In the genomic region with DNA sequence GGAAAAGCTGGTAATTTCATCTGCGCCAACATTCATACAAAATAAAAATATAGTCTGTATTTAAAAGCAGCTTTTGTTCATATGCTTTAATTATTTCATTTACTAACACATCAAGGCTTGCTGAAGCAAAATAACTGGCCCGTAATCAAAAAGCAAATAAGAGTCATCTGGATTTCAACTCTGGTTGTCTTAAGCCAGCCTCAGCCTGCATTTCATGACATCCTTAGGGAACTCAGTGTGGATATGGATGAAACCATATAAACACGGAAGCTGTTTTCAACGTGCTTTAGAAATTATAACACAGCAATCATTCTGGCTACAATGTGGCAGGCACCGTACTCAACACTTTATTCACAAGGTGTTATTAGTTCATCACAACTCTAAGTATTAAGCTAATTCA, we compare ENCODE assay signal across 8 cellular contexts. TPM values are rescaled to one million over a fixed set of nuclear protein-coding genes. Genes with fewer than 3 reads are reported as not detected.
DNase-seq lines count a peak whose midpoint lies in the region; ATAC-seq and TF ChIP-seq lines count a peak whose summit lies in the region.

No MANE protein-coding gene starts in this region.

- H3K9ac ChIP-seq in skeletal muscle satellite cell (ENCODE audit: low read depth, low read length): peak overlapping the region; percentile 92

- ATAC-seq in SK-N-SH treated with all-trans-retinoic acid at 6 μM for 48 hours (peak; percentile 29; the same call in 2 of the 3 replicates), foreskin keratinocyte (no peak), GM19324 (IDR thresholded peaks at IDR 0.05; ENCODE audit: low FRiP score, unreplicated experiment) (no peak), GM21526 (IDR thresholded peaks at IDR 0.05; ENCODE audit: low FRiP score, unreplicated experiment) (no peak)

- H3K9me3 ChIP-seq in skeletal muscle satellite cell (replicated peaks; ENCODE audit: low read length): no peaks in the 10 kb centered on the region

- H3K27ac ChIP-seq in foreskin keratinocyte: peak overlapping the region; percentile 61

- no peak for TF ChIP-seq CTCF in GM12865 (IDR thresholded peaks at IDR 0.05; ENCODE audit: insufficient read depth, low read depth, low read length, missing control alignments)
- no peak for TF ChIP-seq CTCF in foreskin keratinocyte (conservative IDR thresholded peaks at IDR 0.05)

- no peaks in the 10 kb centered on the region for H3K36me3 ChIP-seq in skeletal muscle satellite cell (ENCODE audit: insufficient read depth, low read length)

- H3K27me3 ChIP-seq in foreskin keratinocyte (no peaks in the 10 kb centered on the region), skeletal muscle satellite cell (ENCODE audit: control insufficient read depth, insufficient read depth, low read length) (no peaks in the 10 kb centered on the region)

- peak overlapping the region; percentile 62 for H3K4me3 ChIP-seq in GM12865 (ENCODE audit: low read depth, low read length)
- H3K4me3 ChIP-seq in skeletal muscle satellite cell (ENCODE audit: low read length): peak overlapping the region; percentile 93

- peak overlapping the region; percentile 84 for H3K4me2 ChIP-seq in skeletal muscle satellite cell (ENCODE audit: low read length)

- H3K4me1 ChIP-seq in foreskin keratinocyte (peaks cover 4% of the 10 kb centered on the region), skeletal muscle satellite cell (ENCODE audit: control insufficient read depth, insufficient read depth, low read length) (peaks cover 13% of the 10 kb centered on the region)

- DNase-seq in GM12865 (ENCODE audit: low read depth) (no peak), foreskin keratinocyte (peak in 1 of 2 donors; percentile 2), NOMO-1 (lab: John Stamatoyannopoulos, UW; ENCODE audit: unreplicated experiment in 2 of 2) (no peak), NCI-H510A treated with DMSO at 0.1 percent for 48 hours (lab: John Stamatoyannopoulos, UW) (no peak)

TF ChIP-seq in SK-N-SH treated with all-trans-retinoic acid at 6 μM for 48 hours, 23 proteins besides CTCF, POLR2A, EP300 and RAD21:
- TF ChIP-seq TOX (CRISPR knock-in tag; IDR thresholded peaks at IDR 0.05; ENCODE audit: borderline replicate concordance): no peak
- no peak for TF ChIP-seq PPARA (CRISPR knock-in tag; IDR thresholded peaks at IDR 0.05; ENCODE audit: borderline replicate concordance)
- no peak for TF ChIP-seq GLIS3 (CRISPR knock-in tag; IDR thresholded peaks at IDR 0.05)
- TF ChIP-seq ZNF8 (CRISPR knock-in tag; IDR thresholded peaks at IDR 0.05): no peak
- TF ChIP-seq ISL1 (CRISPR knock-in tag; IDR thresholded peaks at IDR 0.05): no peak
- TF ChIP-seq TCF4 (CRISPR knock-in tag; IDR thresholded peaks at IDR 0.05; ENCODE audit: borderline replicate concordance): no peak
- TF ChIP-seq, protein P1, sequence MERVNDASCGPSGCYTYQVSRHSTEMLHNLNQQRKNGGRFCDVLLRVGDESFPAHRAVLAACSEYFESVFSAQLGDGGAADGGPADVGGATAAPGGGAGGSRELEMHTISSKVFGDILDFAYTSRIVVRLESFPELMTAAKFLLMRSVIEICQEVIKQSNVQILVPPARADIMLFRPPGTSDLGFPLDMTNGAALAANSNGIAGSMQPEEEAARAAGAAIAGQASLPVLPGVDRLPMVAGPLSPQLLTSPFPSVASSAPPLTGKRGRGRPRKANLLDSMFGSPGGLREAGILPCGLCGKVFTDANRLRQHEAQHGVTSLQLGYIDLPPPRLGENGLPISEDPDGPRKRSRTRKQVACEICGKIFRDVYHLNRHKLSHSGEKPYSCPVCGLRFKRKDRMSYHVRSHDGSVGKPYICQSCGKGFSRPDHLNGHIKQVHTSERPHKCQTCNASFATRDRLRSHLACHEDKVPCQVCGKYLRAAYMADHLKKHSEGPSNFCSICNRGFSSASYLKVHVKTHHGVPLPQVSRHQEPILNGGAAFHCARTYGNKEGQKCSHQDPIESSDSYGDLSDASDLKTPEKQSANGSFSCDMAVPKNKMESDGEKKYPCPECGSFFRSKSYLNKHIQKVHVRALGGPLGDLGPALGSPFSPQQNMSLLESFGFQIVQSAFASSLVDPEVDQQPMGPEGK (CRISPR knock-in tag; IDR thresholded peaks at IDR 0.05; ENCODE audit: borderline replicate concordance): no peak
- no peak for TF ChIP-seq BACH2 (CRISPR knock-in tag; IDR thresholded peaks at IDR 0.05; ENCODE audit: borderline replicate concordance)
- no peak for TF ChIP-seq ESRRG (CRISPR knock-in tag; IDR thresholded peaks at IDR 0.05)
- TF ChIP-seq RARB (CRISPR knock-in tag; IDR thresholded peaks at IDR 0.05): no peak
- TF ChIP-seq ARNTL (CRISPR knock-in tag; IDR thresholded peaks at IDR 0.05; ENCODE audit: borderline replicate concordance, low read depth): no peak
- TF ChIP-seq, protein P2, sequence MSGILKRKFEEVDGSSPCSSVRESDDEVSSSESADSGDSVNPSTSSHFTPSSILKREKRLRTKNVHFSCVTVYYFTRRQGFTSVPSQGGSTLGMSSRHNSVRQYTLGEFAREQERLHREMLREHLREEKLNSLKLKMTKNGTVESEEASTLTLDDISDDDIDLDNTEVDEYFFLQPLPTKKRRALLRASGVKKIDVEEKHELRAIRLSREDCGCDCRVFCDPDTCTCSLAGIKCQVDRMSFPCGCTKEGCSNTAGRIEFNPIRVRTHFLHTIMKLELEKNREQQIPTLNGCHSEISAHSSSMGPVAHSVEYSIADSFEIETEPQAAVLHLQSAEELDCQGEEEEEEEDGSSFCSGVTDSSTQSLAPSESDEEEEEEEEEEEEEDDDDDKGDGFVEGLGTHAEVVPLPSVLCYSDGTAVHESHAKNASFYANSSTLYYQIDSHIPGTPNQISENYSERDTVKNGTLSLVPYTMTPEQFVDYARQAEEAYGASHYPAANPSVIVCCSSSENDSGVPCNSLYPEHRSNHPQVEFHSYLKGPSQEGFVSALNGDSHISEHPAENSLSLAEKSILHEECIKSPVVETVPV (CRISPR knock-in tag; IDR thresholded peaks at IDR 0.05): no peak
- no peak for TF ChIP-seq OSR1 (CRISPR knock-in tag; IDR thresholded peaks at IDR 0.05)

RNA-seq across cellular contexts. Expression of a gene that starts 0.9 kb away (rescaled TPM):
- total RNA-seq in foreskin keratinocyte: 41.7 and 44.2 TPM in 2 replicates
- 58.1 and 60.0 TPM in 2 replicates for polyA plus RNA-seq in foreskin keratinocyte
- total RNA-seq in skeletal muscle satellite cell (2012; rRNA removed): 51.5 and 59.2 TPM in 2 replicates

RNA-seq across cellular contexts. Expression of a gene that starts 58.3 kb away (rescaled TPM):
- 15.8 and 20.1 TPM in 2 replicates for total RNA-seq in foreskin keratinocyte
- polyA plus RNA-seq in foreskin keratinocyte: 7.8 and 8.6 TPM in 2 replicates
- total RNA-seq in skeletal muscle satellite cell (2012; rRNA removed): 14.2 and 16.0 TPM in 2 replicates
